ENCODE assay signal across 28 cellular contexts in the genomic region with DNA sequence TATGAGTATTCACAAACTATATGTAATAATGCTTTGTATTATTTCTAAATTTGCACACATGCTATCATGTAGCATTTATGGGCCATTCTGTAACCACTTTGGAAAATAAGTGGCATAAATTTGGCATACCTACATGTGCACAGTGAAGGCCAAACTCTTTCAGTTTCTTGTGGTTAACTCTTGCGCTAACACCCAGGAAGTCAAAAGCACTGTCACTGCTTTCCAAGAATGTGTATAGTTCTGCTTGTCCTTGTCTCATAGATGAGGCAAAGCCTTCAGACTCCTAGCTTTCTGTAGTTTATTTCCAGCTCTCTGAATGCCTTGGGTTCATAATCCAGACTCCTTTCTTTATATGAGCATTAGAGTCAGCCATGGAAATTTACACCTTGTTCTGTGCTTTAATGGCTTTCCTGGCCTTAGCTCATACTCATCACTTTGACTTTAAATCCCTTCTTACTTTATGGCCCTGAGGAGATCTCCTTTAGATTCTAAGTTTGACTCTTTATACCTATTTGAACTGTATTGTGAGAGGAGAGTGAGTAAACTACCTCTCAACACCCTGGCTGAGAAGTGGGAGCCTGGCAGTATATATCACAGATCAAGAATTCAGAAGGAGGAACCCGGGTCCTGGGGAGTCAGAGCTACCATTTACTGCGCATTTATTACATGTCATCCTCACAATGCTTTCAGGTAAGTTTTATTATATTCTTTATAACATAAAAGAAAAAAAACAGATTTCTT. TPM values are rescaled to one million over a fixed set of nuclear protein-coding genes. Genes with fewer than 3 reads are reported as not detected.
A peak's percentile ranks its signal among the peaks of the same experiment; 100 is the strongest.
DNase-seq lines count a peak whose midpoint lies in the region; ATAC-seq and TF ChIP-seq lines count a peak whose summit lies in the region.
"Had no signal": no experiment of that assay in that cellular context is flagged by ENCODE, and none has a peak within 500 bp of the region (broad histone marks: within the 10 kb centered on the region; RNA-seq: fewer than 3 reads in every experiment).

No MANE protein-coding gene starts in this region.

- CTCF ChIA-PET in activated CD4-positive, alpha-beta T cell treated with anti-CD3 and anti-CD28 coated beads, Interleukin-2, amount 10 ng/mL, durations not matched to agents 7 days and 5 days (lab: Charles Lee), result interaction anchor here (0.9 to 1.1 kb wide), 2 partner anchors 8 to 146 kb away, joined by 3 read pairs; no protein-coding TSS in a partner anchor

- H3K36me3 ChIP-seq in heart right ventricle, result no peaks in the 10 kb centered on the region
- H3K36me3 ChIP-seq: breast epithelium, neural progenitor cell, prostate gland had no signal

- H3K9me3 ChIP-seq in heart right ventricle, result no peaks in the 10 kb centered on the region
- H3K9me3 ChIP-seq: breast epithelium, prostate gland had no signal

- peak overlapping the region; percentile 53 for H3K4me3 Mint-ChIP-seq in activated CD4-positive, alpha-beta T cell treated with anti-CD3 and anti-CD28 coated beads, Interleukin-2, amount 10 ng/mL, durations not matched to agents 7 days and 5 days
- peak overlapping the region; percentile 14 for H3K4me3 Mint-ChIP-seq in activated T-helper 2 cell treated with anti-CD3 and anti-CD28 coated beads, Interferon-gamma antibody, Interleukin-2, Interleukin-4, amounts not matched to agents 10 μg/mL and 5 μg/mL and 100 μg/mL, durations not matched to agents 14 hours and 24 hours and 36 hours (ENCODE audit: low read depth)
- H3K4me3 Mint-ChIP-seq in natural killer cell treated with Interleukin-12 subunit alpha and Interleukin-12 subunit beta and Interleukin-15 and Interleukin-18, amount 100 ng/mL, for 72 hours, result peak overlapping the region; percentile 13
- no peak overlapping the region for H3K4me3 Mint-ChIP-seq in chondrocyte (ENCODE audit: unreplicated experiment)
- H3K4me3 Mint-ChIP-seq: activated T-cell treated with anti-CD3 and anti-CD28 coated beads, Interleukin-2, amount 50 U/mL, for 4 hours; dendritic cell treated with granulocyte-macrophage colony-stimulating factor and Interleukin-4, amounts not matched to agents 40 ng/mL and 50 ng/mL, for 4 days; IgD-negative memory B cell; neural progenitor cell had no signal

- peaks cover 50% of the 10 kb centered on the region for H3K4me1 Mint-ChIP-seq in activated CD4-positive, alpha-beta T cell treated with anti-CD3 and anti-CD28 coated beads, Interleukin-2, amount 10 ng/mL, durations not matched to agents 7 days and 5 days
- H3K4me1 Mint-ChIP-seq in activated T-helper 2 cell treated with anti-CD3 and anti-CD28 coated beads, Interferon-gamma antibody, Interleukin-2, Interleukin-4, amounts not matched to agents 10 μg/mL and 5 μg/mL and 100 μg/mL, durations not matched to agents 14 hours and 24 hours and 36 hours (ENCODE audit: low read depth), result peaks cover 52% of the 10 kb centered on the region
- H3K4me1 Mint-ChIP-seq in natural killer cell treated with Interleukin-12 subunit alpha and Interleukin-12 subunit beta and Interleukin-15 and Interleukin-18, amount 100 ng/mL, for 72 hours (ENCODE audit: low read depth in 2 of 2), result peaks cover 11 to 19% of the 10 kb centered on the region in 2 donors
- H3K4me1 Mint-ChIP-seq in chondrocyte (ENCODE audit: low read depth), result no peaks in the 10 kb centered on the region
- H3K4me1 Mint-ChIP-seq: neural progenitor cell had no signal

- H3K36me3 Mint-ChIP-seq in activated CD4-positive, alpha-beta T cell treated with anti-CD3 and anti-CD28 coated beads, Interleukin-2, amount 10 ng/mL, durations not matched to agents 7 days and 5 days (ENCODE audit: low read depth), result peaks cover 12% of the 10 kb centered on the region
- no peaks in the 10 kb centered on the region for H3K36me3 Mint-ChIP-seq in activated T-helper 2 cell treated with anti-CD3 and anti-CD28 coated beads, Interferon-gamma antibody, Interleukin-2, Interleukin-4, amounts not matched to agents 10 μg/mL and 5 μg/mL and 100 μg/mL, durations not matched to agents 14 hours and 24 hours and 36 hours (ENCODE audit: low read depth)
- H3K36me3 Mint-ChIP-seq in natural killer cell treated with Interleukin-12 subunit alpha and Interleukin-12 subunit beta and Interleukin-15 and Interleukin-18, amount 100 ng/mL, for 72 hours, result no peaks in the 10 kb centered on the region
- H3K36me3 Mint-ChIP-seq in chondrocyte (ENCODE audit: low read depth), result no peaks in the 10 kb centered on the region
- H3K36me3 Mint-ChIP-seq: neural progenitor cell had no signal

- peak; percentile 64 to 70 for ATAC-seq in natural killer cell treated with Interleukin-12 subunit alpha and Interleukin-12 subunit beta and Interleukin-15 and Interleukin-18, amount 100 ng/mL, for 72 hours
- ATAC-seq in heart right ventricle, result no peak
- ATAC-seq: activated T-cell treated with anti-CD3 and anti-CD28 coated beads, Interleukin-2, amount 50 U/mL, for 4 hours had no signal

- TF ChIP-seq CTCF in heart right ventricle (IDR thresholded peaks at IDR 0.05) (no peak), chondrocyte (IDR thresholded peaks at IDR 0.05) (no peak)

- POLR2A ChIA-PET in activated CD4-positive, alpha-beta T cell treated with anti-CD3 and anti-CD28 coated beads, Interleukin-2, amount 10 ng/mL, durations not matched to agents 7 days and 5 days (lab: Charles Lee), result no interaction called here

- H3K27me3 Mint-ChIP-seq in activated CD4-positive, alpha-beta T cell treated with anti-CD3 and anti-CD28 coated beads, Interleukin-2, amount 10 ng/mL, durations not matched to agents 7 days and 5 days, result peaks cover 7% of the 10 kb centered on the region
- no peaks in the 10 kb centered on the region for H3K27me3 Mint-ChIP-seq in activated T-helper 2 cell treated with anti-CD3 and anti-CD28 coated beads, Interferon-gamma antibody, Interleukin-2, Interleukin-4, amounts not matched to agents 10 μg/mL and 5 μg/mL and 100 μg/mL, durations not matched to agents 14 hours and 24 hours and 36 hours (ENCODE audit: low read depth)
- no peaks in the 10 kb centered on the region for H3K27me3 Mint-ChIP-seq in natural killer cell treated with Interleukin-12 subunit alpha and Interleukin-12 subunit beta and Interleukin-15 and Interleukin-18, amount 100 ng/mL, for 72 hours
- H3K27me3 Mint-ChIP-seq in chondrocyte (ENCODE audit: low read depth), result peaks cover 16% of the 10 kb centered on the region
- H3K27me3 Mint-ChIP-seq: dendritic cell treated with granulocyte-macrophage colony-stimulating factor and Interleukin-4, amounts not matched to agents 40 ng/mL and 50 ng/mL, for 4 days had no signal

- peaks cover 10% of the 10 kb centered on the region for H3K9me3 Mint-ChIP-seq in activated CD4-positive, alpha-beta T cell treated with anti-CD3 and anti-CD28 coated beads, Interleukin-2, amount 10 ng/mL, durations not matched to agents 7 days and 5 days
- H3K9me3 Mint-ChIP-seq in activated T-helper 2 cell treated with anti-CD3 and anti-CD28 coated beads, Interferon-gamma antibody, Interleukin-2, Interleukin-4, amounts not matched to agents 10 μg/mL and 5 μg/mL and 100 μg/mL, durations not matched to agents 14 hours and 24 hours and 36 hours, result peaks cover 3% of the 10 kb centered on the region
- no peaks in the 10 kb centered on the region for H3K9me3 Mint-ChIP-seq in natural killer cell treated with Interleukin-12 subunit alpha and Interleukin-12 subunit beta and Interleukin-15 and Interleukin-18, amount 100 ng/mL, for 72 hours
- H3K9me3 Mint-ChIP-seq in chondrocyte (ENCODE audit: low read depth), result peaks cover 3% of the 10 kb centered on the region
- H3K9me3 Mint-ChIP-seq: activated T-cell treated with anti-CD3 and anti-CD28 coated beads, Interleukin-2, amount 50 U/mL, for 4 hours; dendritic cell treated with granulocyte-macrophage colony-stimulating factor and Interleukin-4, amounts not matched to agents 40 ng/mL and 50 ng/mL, for 4 days; IgD-negative memory B cell; neural progenitor cell had no signal

- H3K4me1 ChIP-seq in heart right ventricle, result no peaks in the 10 kb centered on the region
- H3K4me1 ChIP-seq: breast epithelium, neural progenitor cell, prostate gland had no signal

- peaks cover 0 to 14% (median 0%) of the 10 kb centered on the region in 7 donors for H3K27me3 ChIP-seq in heart right ventricle
- H3K27me3 ChIP-seq: breast epithelium, neural progenitor cell had no signal

- no peak overlapping the region for H3K27ac ChIP-seq in heart right ventricle
- H3K27ac ChIP-seq: breast epithelium, C4-2B, neural progenitor cell, prostate gland had no signal

- no peak overlapping the region for H3K4me3 ChIP-seq in heart right ventricle
- H3K4me3 ChIP-seq: breast epithelium, neural progenitor cell, prostate gland, smooth muscle cell had no signal

- peak overlapping the region; percentile 82 for H3K27ac Mint-ChIP-seq in activated CD4-positive, alpha-beta T cell treated with anti-CD3 and anti-CD28 coated beads, Interleukin-2, amount 10 ng/mL, durations not matched to agents 7 days and 5 days
- H3K27ac Mint-ChIP-seq in activated T-helper 2 cell treated with anti-CD3 and anti-CD28 coated beads, Interferon-gamma antibody, Interleukin-2, Interleukin-4, amounts not matched to agents 10 μg/mL and 5 μg/mL and 100 μg/mL, durations not matched to agents 14 hours and 24 hours and 36 hours, result peak overlapping the region; percentile 30
- H3K27ac Mint-ChIP-seq in natural killer cell treated with Interleukin-12 subunit alpha and Interleukin-12 subunit beta and Interleukin-15 and Interleukin-18, amount 100 ng/mL, for 72 hours, result peak overlapping the region in 1 of 2 donors; percentile 60
- H3K27ac Mint-ChIP-seq in chondrocyte (ENCODE audit: unreplicated experiment), result no peak overlapping the region
- H3K27ac Mint-ChIP-seq: dendritic cell treated with granulocyte-macrophage colony-stimulating factor and Interleukin-4, amounts not matched to agents 40 ng/mL and 50 ng/mL, for 4 days; IgD-negative memory B cell; neural progenitor cell had no signal

- WGBS in heart right ventricle, 2 donors, result 87 to 89% methylated on average over 3 of the region's 3 CpGs

- DNase-seq in activated CD4-positive, alpha-beta T cell treated with anti-CD3 and anti-CD28 coated beads, Interleukin-2, amount 10 ng/mL, durations not matched to agents 7 days and 5 days, result peak; percentile 45
- no peak for DNase-seq in activated CD4-positive, alpha-beta T cell treated with anti-CD3 and anti-CD28 coated beads, Interleukin-2, amount 50 U/mL, for 1 hour
- DNase-seq in Kasumi-1 (lab: John Stamatoyannopoulos, UW) (peak; percentile 63 to 64), heart right ventricle (no peak), chondrocyte (ENCODE audit: low spot score) (no peak), DMS153 (lab: John Stamatoyannopoulos, UW) (no peak)
- DNase-seq in activated T-helper 2 cell treated with anti-CD3 and anti-CD28 coated beads, Interferon-gamma antibody, Interleukin-2, Interleukin-4, amounts not matched to agents 10 μg/mL and 5 μg/mL and 100 μg/mL, durations not matched to agents 14 hours and 24 hours and 36 hours (ENCODE audit: low spot score), result no peak
- DNase-seq in natural killer cell treated with Interleukin-12 subunit alpha and Interleukin-12 subunit beta and Interleukin-15 and Interleukin-18, amount 100 ng/mL, for 72 hours (ENCODE audit: low spot score), result no peak
- DNase-seq: activated CD4-positive, alpha-beta T cell treated with anti-CD3 and anti-CD28 coated beads, Interleukin-2, amount 50 U/mL, for 4 hours; activated T-cell treated with anti-CD3 and anti-CD28 coated beads, Interleukin-2, amount 50 U/mL, for 4 hours; hypothalamus; NCI-H1930; NCI-H345; NK-92 treated with Interleukin-12 subunit alpha and Interleukin-12 subunit beta, amount 100 ng/mL, for 24 hours; RPMI8226; substantia nigra had no signal

- intact Hi-C loops in activated T-helper 2 cell treated with anti-CD3 and anti-CD28 coated beads, Interferon-gamma antibody, Interleukin-2, Interleukin-4, amounts not matched to agents 10 μg/mL and 5 μg/mL and 100 μg/mL, durations not matched to agents 14 hours and 24 hours and 36 hours (cut with micrococcal nuclease), result loop anchor here (5.0 kb wide), 2 partner anchors 37 to 67 kb away; no protein-coding TSS in a partner anchor
- intact Hi-C loops in heart right ventricle (cut with DNase I), result no loop called here

RNA-seq across cellular contexts. Expression of gene SLC17A3, which starts 0.9 kb away (rescaled TPM):
- total RNA-seq in activated CD4-positive, alpha-beta T cell treated with anti-CD3 and anti-CD28 coated beads, Interleukin-2, amount 10 ng/mL, durations not matched to agents 7 days and 5 days, result under 1 TPM; 0.62 to 0.75 TPM
- total RNA-seq in activated T-helper 2 cell treated with anti-CD3 and anti-CD28 coated beads, Interferon-gamma antibody, Interleukin-2, Interleukin-4, amounts not matched to agents 10 μg/mL and 5 μg/mL and 100 μg/mL, durations not matched to agents 14 hours and 24 hours and 36 hours, result 1.6 TPM in 2 replicates
- total RNA-seq in natural killer cell treated with Interleukin-12 subunit alpha and Interleukin-12 subunit beta and Interleukin-15 and Interleukin-18, amount 100 ng/mL, for 72 hours, result not detected
- not detected for total RNA-seq in heart right ventricle
- not detected for polyA plus RNA-seq in heart right ventricle
- total RNA-seq in chondrocyte, result not detected in 3 replicates
- total RNA-seq: breast epithelium, endothelial cell of umbilical vein, fibroblast of villous mesenchyme, mesenteric fat pad, prostate gland, smooth muscle cell had no signal
- polyA plus RNA-seq: adipose tissue, endothelial cell of umbilical vein, IgD-negative memory B cell, keratinocyte, smooth muscle cell had no signal

RNA-seq across cellular contexts. Expression of gene SLC17A1, which starts 43.1 kb away (rescaled TPM):
- not detected for total RNA-seq in activated CD4-positive, alpha-beta T cell treated with anti-CD3 and anti-CD28 coated beads, Interleukin-2, amount 10 ng/mL, durations not matched to agents 7 days and 5 days
- total RNA-seq in activated T-helper 2 cell treated with anti-CD3 and anti-CD28 coated beads, Interferon-gamma antibody, Interleukin-2, Interleukin-4, amounts not matched to agents 10 μg/mL and 5 μg/mL and 100 μg/mL, durations not matched to agents 14 hours and 24 hours and 36 hours, result 0.32 and 0.34 TPM in 2 replicates
- total RNA-seq in natural killer cell treated with Interleukin-12 subunit alpha and Interleukin-12 subunit beta and Interleukin-15 and Interleukin-18, amount 100 ng/mL, for 72 hours, result not detected
- not detected for total RNA-seq in heart right ventricle
- polyA plus RNA-seq in heart right ventricle, result not detected
- not detected in 3 replicates for total RNA-seq in chondrocyte
- total RNA-seq: activated T-cell treated with anti-CD3 and anti-CD28 coated beads, Interleukin-2, amount 50 U/mL, for 4 hours; breast epithelium; endothelial cell of umbilical vein; fibroblast of villous mesenchyme; mesenteric fat pad; smooth muscle cell had no signal
- polyA plus RNA-seq: adipose tissue, endothelial cell of umbilical vein, IgD-negative memory B cell, keratinocyte, smooth muscle cell had no signal

RNA-seq across cellular contexts. Expression of gene SLC17A2, which starts 55.5 kb away (rescaled TPM):
- not detected for total RNA-seq in activated CD4-positive, alpha-beta T cell treated with anti-CD3 and anti-CD28 coated beads, Interleukin-2, amount 10 ng/mL, durations not matched to agents 7 days and 5 days
- 0.41 and 0.55 TPM in 2 replicates for total RNA-seq in activated T-helper 2 cell treated with anti-CD3 and anti-CD28 coated beads, Interferon-gamma antibody, Interleukin-2, Interleukin-4, amounts not matched to agents 10 μg/mL and 5 μg/mL and 100 μg/mL, durations not matched to agents 14 hours and 24 hours and 36 hours
- total RNA-seq in natural killer cell treated with Interleukin-12 subunit alpha and Interleukin-12 subunit beta and Interleukin-15 and Interleukin-18, amount 100 ng/mL, for 72 hours, result not detected
- total RNA-seq in heart right ventricle (not detected), chondrocyte (not detected in 3 replicates)
- not detected for polyA plus RNA-seq in heart right ventricle
- total RNA-seq: breast epithelium, endothelial cell of umbilical vein, fibroblast of villous mesenchyme, mesenteric fat pad, prostate gland, smooth muscle cell had no signal
- polyA plus RNA-seq: adipose tissue, endothelial cell of umbilical vein, IgD-negative memory B cell, keratinocyte, smooth muscle cell had no signal

Comparison
In these comparisons a context has a peak if more than half of its experiments do, and no peak if none do; other contexts are left out.
1. DNase-seq: peak in activated CD4-positive, alpha-beta T cell treated with anti-CD3 and anti-CD28 coated beads, Interleukin-2, amount 10 ng/mL, durations not matched to agents 7 days and 5 days (single experiment) and Kasumi-1 (2 of 2); none in activated CD4-positive, alpha-beta T cell treated with anti-CD3 and anti-CD28 coated beads, Interleukin-2, amount 50 U/mL, for 1 hour (single experiment), activated T-helper 2 cell treated with anti-CD3 and anti-CD28 coated beads, Interferon-gamma antibody, Interleukin-2, Interleukin-4, amounts not matched to agents 10 μg/mL and 5 μg/mL and 100 μg/mL, durations not matched to agents 14 hours and 24 hours and 36 hours (single experiment), natural killer cell treated with Interleukin-12 subunit alpha and Interleukin-12 subunit beta and Interleukin-15 and Interleukin-18, amount 100 ng/mL, for 72 hours (single experiment), heart right ventricle (0 of 2), chondrocyte (single experiment) and DMS153 (single experiment).
2. ATAC-seq: peak in natural killer cell treated with Interleukin-12 subunit alpha and Interleukin-12 subunit beta and Interleukin-15 and Interleukin-18, amount 100 ng/mL, for 72 hours (2 of 2); none in heart right ventricle (0 of 8).